In genomic region chr1:167887187-167887586, GRCh38 we compare ENCODE assay signal across 3 cellular contexts. TPM values are rescaled to one million over a fixed set of nuclear protein-coding genes. Genes with fewer than 3 reads are reported as not detected.
"Had no signal": no experiment of that assay in that cellular context is flagged by ENCODE, and none has a peak within 500 bp of the region (broad histone marks: within the 10 kb centered on the region; RNA-seq: fewer than 3 reads in every experiment).

No MANE protein-coding gene starts in this region.

RNA-seq across cellular contexts. Expression of gene ADCY10, which starts 26.7 kb away (rescaled TPM):
- total RNA-seq: activated naive CD8-positive, alpha-beta T cell treated with anti-CD3 and anti-CD28 coated beads for 36 hours; activated T-cell treated with anti-CD3 and anti-CD28 coated beads, Interleukin-2, amount 50 U/mL, for 4 hours; activated T-helper 1 cell treated with anti-CD3 and anti-CD28 coated beads, Interleukin-12 subunit alpha, Interleukin-12 subunit beta, Interleukin-2, Interleukin-4 antibody, amounts not matched to agents 30 ng/mL and 10 ng/mL and 1 ng/mL, durations not matched to agents 14 hours and 24 hours and 36 hours had no signal
